In genomic region chrX:49043220-49043986, GRCh38 we compare ENCODE assay signal across 8 cellular contexts. TPM values are rescaled to one million over a fixed set of nuclear protein-coding genes. Genes with fewer than 3 reads are reported as not detected.
DNase-seq lines count a peak whose midpoint lies in the region; ATAC-seq and TF ChIP-seq lines count a peak whose summit lies in the region.

A gene with protein sequence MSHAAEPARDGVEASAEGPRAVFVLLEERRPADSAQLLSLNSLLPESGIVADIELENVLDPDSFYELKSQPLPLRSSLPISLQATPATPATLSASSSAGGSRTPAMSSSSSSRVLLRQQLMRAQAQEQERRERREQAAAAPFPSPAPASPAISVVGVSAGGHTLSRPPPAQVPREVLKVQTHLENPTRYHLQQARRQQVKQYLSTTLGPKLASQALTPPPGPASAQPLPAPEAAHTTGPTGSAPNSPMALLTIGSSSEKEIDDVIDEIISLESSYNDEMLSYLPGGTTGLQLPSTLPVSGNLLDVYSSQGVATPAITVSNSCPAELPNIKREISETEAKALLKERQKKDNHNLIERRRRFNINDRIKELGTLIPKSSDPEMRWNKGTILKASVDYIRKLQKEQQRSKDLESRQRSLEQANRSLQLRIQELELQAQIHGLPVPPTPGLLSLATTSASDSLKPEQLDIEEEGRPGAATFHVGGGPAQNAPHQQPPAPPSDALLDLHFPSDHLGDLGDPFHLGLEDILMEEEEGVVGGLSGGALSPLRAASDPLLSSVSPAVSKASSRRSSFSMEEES (minus strand): TSS chrX:49043357. CDS start chrX:49043226, 131 bp downstream.

- peak; percentile 62 for TF ChIP-seq CTCF in KMS-11 (conservative IDR thresholded peaks at IDR 0.05; ENCODE audit: low read depth, low read length)
- peak; percentile 84 for TF ChIP-seq CTCF in Panc1 (IDR thresholded peaks at IDR 0.05)

- in situ Hi-C loops in Panc1 (cut with HindIII; ENCODE audit: low pct_unique_long_range_greater_than_20kb, low sequenced_read_pairs) = no loop called here

- CTCF ChIA-PET in Panc1 (lab: Charles Lee) = interaction anchor here (0.6 kb wide), 1 partner anchor 133 kb away, joined by 3 read pairs; no protein-coding TSS in a partner anchor

- H3K27ac ChIP-seq in KMS-11 (peak within 1 kb of the TSS; percentile 68), Panc1 (ENCODE audit: low read length) (peak within 1 kb of the TSS; percentile 91)

- no peaks in the 10 kb centered on the region for H4K20me1 ChIP-seq in KMS-11 (ENCODE audit: insufficient read depth)

- peaks cover 36% of the 10 kb centered on the region for H3K4me1 Mint-ChIP-seq in activated T-cell treated with anti-CD3 and anti-CD28 coated beads, Interleukin-2, amount 50 U/mL, for 4 hours (ENCODE audit: low read depth)

- H3K4me1 ChIP-seq in KMS-11 (ENCODE audit: low read depth, poor library complexity, severe bottlenecking) (peaks cover 26% of the 10 kb centered on the region), Panc1 (ENCODE audit: control insufficient read depth, insufficient read depth, low read length) (peaks cover 18% of the 10 kb centered on the region), mucosa of stomach (ENCODE audit: control insufficient read depth, insufficient read depth, low read length) (peaks cover 16% of the 10 kb centered on the region)

- peak; percentile 94 for DNase-seq in DMS53 treated with DMSO at 0.1 percent for 48 hours (lab: John Stamatoyannopoulos, UW; ENCODE audit: unreplicated experiment)
- peak; percentile 96 for DNase-seq in Panc1 (ENCODE audit: low read depth, low spot score)
- DNase-seq in activated T-cell treated with anti-CD3 and anti-CD28 coated beads, Interleukin-2, amount 50 U/mL, for 4 hours = peak; percentile 93
- DNase-seq in erythroblast (lab: John Stamatoyannopoulos, UW) = peak; percentile 98 to 99
- peak; percentile 84 to 86 for DNase-seq in stimulated activated CD8-positive, alpha-beta memory T cell treated with anti-CD3 and anti-CD28 coated beads, Interleukin-7, amount 100 ng/mL, for 1 hour (ENCODE audit: low read depth in 2 of 2)

- no peaks in the 10 kb centered on the region for H3K36me3 Mint-ChIP-seq in activated T-cell treated with anti-CD3 and anti-CD28 coated beads, Interleukin-2, amount 50 U/mL, for 4 hours (ENCODE audit: insufficient read depth)

- peak within 1 kb of the TSS; percentile 91 for H3K4me3 Mint-ChIP-seq in activated T-cell treated with anti-CD3 and anti-CD28 coated beads, Interleukin-2, amount 50 U/mL, for 4 hours

- H3K79me2 ChIP-seq in KMS-11 (ENCODE audit: insufficient read depth, low read depth) = peaks cover 26% of the 10 kb centered on the region

- POLR2A ChIA-PET in Panc1 (lab: Charles Lee) = interaction anchor here (1.8 kb wide), 1 partner anchor 85 kb away, joined by 7 read pairs; no protein-coding TSS in a partner anchor

- peak; percentile 28 for TF ChIP-seq POLR2A in erythroblast (IDR thresholded peaks at IDR 0.05; ENCODE audit: low read length)

- H3K4me3 ChIP-seq in KMS-11 (IDR thresholded peaks at IDR 0.05; ENCODE audit: insufficient read depth, low read depth, low read length) (no peak within 1 kb of the TSS), Panc1 (ENCODE audit: low read depth in 2 of 2, low read length in 2 of 2) (peak within 1 kb of the TSS; percentile 73 to 93), mucosa of stomach (ENCODE audit: low read length) (peak within 1 kb of the TSS; percentile 54)

- no TSS peak for BruUV-seq in Panc1 (replicated peaks; lab: Mats Ljungman, UMichigan)

- no peaks in the 10 kb centered on the region for H3K9me3 ChIP-seq in Panc1 (ENCODE audit: control insufficient read depth, insufficient read depth, low read depth, low read length)
- no peaks in the 10 kb centered on the region for H3K9me3 ChIP-seq in mucosa of stomach (ENCODE audit: control insufficient read depth, low read length)

- no peaks in the 10 kb centered on the region for H3K27me3 Mint-ChIP-seq in activated T-cell treated with anti-CD3 and anti-CD28 coated beads, Interleukin-2, amount 50 U/mL, for 4 hours (ENCODE audit: low read depth)

- intact Hi-C loops in Panc1 (cut with micrococcal nuclease; ENCODE audit: unreplicated experiment) = loop anchor here (10.0 kb wide), 1 partner anchor 69 kb away; the partner anchor contains the start of gene KCND1

- peak within 1 kb of the TSS; percentile 78 for H2AFZ ChIP-seq in KMS-11 (ENCODE audit: low read depth)

- ATAC-seq in GM21737 (IDR thresholded peaks at IDR 0.05; ENCODE audit: unreplicated experiment) (peak; percentile 88), Panc1 (peak; percentile 95)
- peak; percentile 91 to 94 for ATAC-seq in activated T-cell treated with anti-CD3 and anti-CD28 coated beads, Interleukin-2, amount 50 U/mL, for 4 hours

- H3K9ac ChIP-seq in KMS-11 (peak within 1 kb of the TSS; percentile 74), mucosa of stomach (ENCODE audit: low read length) (peak within 1 kb of the TSS; percentile 87)

- H3K36me3 ChIP-seq in KMS-11 (ENCODE audit: insufficient read depth) (no peaks in the 10 kb centered on the region), Panc1 (ENCODE audit: control insufficient read depth, insufficient read depth, low read length) (no peaks in the 10 kb centered on the region; the same call in 1 of the 2 replicates), mucosa of stomach (ENCODE audit: control insufficient read depth, insufficient read depth, low read length) (no peaks in the 10 kb centered on the region)

- no peaks in the 10 kb centered on the region for H3K9me3 Mint-ChIP-seq in activated T-cell treated with anti-CD3 and anti-CD28 coated beads, Interleukin-2, amount 50 U/mL, for 4 hours

- no peaks in the 10 kb centered on the region for H3K27me3 ChIP-seq in KMS-11 (ENCODE audit: insufficient read depth, low read depth)
- no peaks in the 10 kb centered on the region for H3K27me3 ChIP-seq in Panc1 (ENCODE audit: control insufficient read depth, insufficient read depth, low read length)
- no peaks in the 10 kb centered on the region for H3K27me3 ChIP-seq in mucosa of stomach (ENCODE audit: control insufficient read depth, insufficient read depth, low read length)

- peak within 1 kb of the TSS; percentile 71 for H3K4me2 ChIP-seq in KMS-11

RNA-seq across cellular contexts. Expression of the gene that starts here (rescaled TPM):
- 45.9 TPM for total RNA-seq in Panc1 (2021; ENCODE audit: unreplicated experiment)
- polyA plus RNA-seq in Panc1 (2012; ENCODE audit: insufficient read length) = 57.6 TPM
- 10 to 100 TPM; 22.8 to 28.8 (median 23.4) TPM for total RNA-seq in activated T-cell treated with anti-CD3 and anti-CD28 coated beads, Interleukin-2, amount 50 U/mL, for 4 hours
